Comparison of ENCODE assay signal across 8 cellular contexts in genomic region chr18:11654736-11655604, GRCh38. TPM values are rescaled to one million over a fixed set of nuclear protein-coding genes. Genes with fewer than 3 reads are reported as not detected.
DNase-seq lines count a peak whose midpoint lies in the region; ATAC-seq and TF ChIP-seq lines count a peak whose summit lies in the region.

No MANE protein-coding gene starts in this region.

- H3K27me3 ChIP-seq in Karpas-422 (ENCODE audit: low read length) (no peaks in the 10 kb centered on the region), endodermal cell (ENCODE audit: control insufficient read depth, insufficient read depth, low read length, poor library complexity, severe bottlenecking) (peaks cover 13% of the 10 kb centered on the region), mesendoderm (ENCODE audit: insufficient read depth, low read length, poor library complexity) (no peaks in the 10 kb centered on the region)

- no peak overlapping the region for H2AFZ ChIP-seq in Karpas-422 (ENCODE audit: low read length)

- no peaks in the 10 kb centered on the region for H3K9me3 ChIP-seq in Karpas-422 (ENCODE audit: low read length)
- H3K9me3 ChIP-seq in endodermal cell (ENCODE audit: control insufficient read depth, low read length) = no peaks in the 10 kb centered on the region

- no peaks in the 10 kb centered on the region for H3K79me1 ChIP-seq in mesendoderm (ENCODE audit: low read length)

- intact Hi-C loops in activated CD4-positive, alpha-beta T cell treated with anti-CD3 and anti-CD28 coated beads for 36 hours (cut with DNase I, micrococcal nuclease) = loop anchor here (1.0 to 10.0 kb wide), 8 partner anchors 72 to 582 kb away; no protein-coding TSS in a partner anchor

- peak; percentile 99 for TF ChIP-seq CTCF in endodermal cell (conservative IDR thresholded peaks at IDR 0.05)

- H3K18ac ChIP-seq in mesendoderm (ENCODE audit: low read length) = no peak overlapping the region

- no peak overlapping the region for H3K4ac ChIP-seq in mesendoderm (ENCODE audit: low read depth, low read length)

- H2AK5ac ChIP-seq in mesendoderm (ENCODE audit: low read length) = no peak overlapping the region

- DNase-seq in ELF-1 (ENCODE audit: low read depth, low spot score) (peak; percentile 77), Karpas-422 (peak; percentile 78), endodermal cell (peak; percentile 92), mesendoderm (peak; percentile 67), NCI-H1092 (lab: John Stamatoyannopoulos, UW) (no peak)
- peak; percentile 81 for DNase-seq in activated CD4-positive, alpha-beta T cell treated with anti-CD3 and anti-CD28 coated beads for 36 hours
- peak; percentile 7 to 13 for DNase-seq in stimulated activated CD8-positive, alpha-beta memory T cell treated with anti-CD3 and anti-CD28 coated beads, Interleukin-7, amount 100 ng/mL, for 48 hours (ENCODE audit: extremely low read depth in 1 of 2, low read depth in 1 of 2)

- H3K9me2 ChIP-seq in Karpas-422 (replicated peaks; ENCODE audit: insufficient read depth, low read length) = no peaks in the 10 kb centered on the region

- no peak overlapping the region for H3K27ac Mint-ChIP-seq in activated CD4-positive, alpha-beta T cell treated with anti-CD3 and anti-CD28 coated beads for 36 hours
- no peak overlapping the region for H3K27ac Mint-ChIP-seq in endodermal cell

- H2BK120ac ChIP-seq in mesendoderm (ENCODE audit: low read depth, low read length) = no peak overlapping the region

- no peak overlapping the region for H3K9ac ChIP-seq in Karpas-422 (ENCODE audit: low read length)
- no peak overlapping the region for H3K9ac ChIP-seq in endodermal cell (ENCODE audit: extremely low read depth, low read length, poor library complexity, severe bottlenecking)
- H3K9ac ChIP-seq in mesendoderm (ENCODE audit: low read length) = peak overlapping the region; percentile 9

- no peaks in the 10 kb centered on the region for H4K20me1 ChIP-seq in Karpas-422 (ENCODE audit: insufficient read depth, low read depth, low read length)

- H3K36me3 ChIP-seq in Karpas-422 (ENCODE audit: insufficient read depth, low read length) (no peaks in the 10 kb centered on the region), endodermal cell (ENCODE audit: control insufficient read depth, insufficient read depth, low read length) (no peaks in the 10 kb centered on the region), mesendoderm (ENCODE audit: control insufficient read depth, insufficient read depth, low read length) (no peaks in the 10 kb centered on the region)

- WGBS in endodermal cell (ENCODE audit: insufficient coverage in 1 of 2, insufficient read length in 1 of 2), 2 experiments = 43 to 50% methylated on average over 10 to 31 of the region's 32 CpGs
- WGBS in mesendoderm (ENCODE audit: extremely low coverage, insufficient coverage, low lambda C conversion rate) = no CpG with 5 or more reads among the region's 32 CpGs

- H3K36me3 Mint-ChIP-seq in activated CD4-positive, alpha-beta T cell treated with anti-CD3 and anti-CD28 coated beads for 36 hours (ENCODE audit: low read depth) = no peaks in the 10 kb centered on the region
- no peaks in the 10 kb centered on the region for H3K36me3 Mint-ChIP-seq in endodermal cell (ENCODE audit: low read depth)

- H3K27me3 Mint-ChIP-seq in activated CD4-positive, alpha-beta T cell treated with anti-CD3 and anti-CD28 coated beads for 36 hours = peaks cover 37% of the 10 kb centered on the region
- peaks cover 25% of the 10 kb centered on the region for H3K27me3 Mint-ChIP-seq in endodermal cell (ENCODE audit: insufficient read depth)

- CTCF ChIA-PET in activated CD4-positive, alpha-beta T cell treated with anti-CD3 and anti-CD28 coated beads for 36 hours (lab: Charles Lee) = interaction anchor here (0.6 to 3.8 kb wide), 26 partner anchors 9 to 1628 kb away, joined by 3 to 19 read pairs (median 4); no protein-coding TSS in a partner anchor

- H2BK15ac ChIP-seq in mesendoderm (replicated peaks; ENCODE audit: low read depth) = no peak overlapping the region

- no peak overlapping the region for H2BK5ac ChIP-seq in mesendoderm (ENCODE audit: low read length)

- H3K27ac ChIP-seq in Karpas-422 (ENCODE audit: low read length) (no peak overlapping the region), endodermal cell (ENCODE audit: low read depth, low read length) (no peak overlapping the region), mesendoderm (ENCODE audit: low read depth, low read length) (no peak overlapping the region)

- no peaks in the 10 kb centered on the region for H3K9me3 Mint-ChIP-seq in activated CD4-positive, alpha-beta T cell treated with anti-CD3 and anti-CD28 coated beads for 36 hours (ENCODE audit: low read depth)
- peaks cover under 1% of the 10 kb centered on the region for H3K9me3 Mint-ChIP-seq in endodermal cell

- H3K56ac ChIP-seq in mesendoderm (ENCODE audit: low read length) = peak overlapping the region; percentile 61

- POLR2A ChIA-PET in activated CD4-positive, alpha-beta T cell treated with anti-CD3 and anti-CD28 coated beads for 36 hours (lab: Charles Lee) = interaction anchor here (0.6 kb wide), 1 partner anchor 1116 kb away, joined by 3 read pairs; no protein-coding TSS in a partner anchor

- peaks cover 3% of the 10 kb centered on the region for H3K4me1 Mint-ChIP-seq in activated CD4-positive, alpha-beta T cell treated with anti-CD3 and anti-CD28 coated beads for 36 hours
- H3K4me1 Mint-ChIP-seq in endodermal cell = peaks cover 12% of the 10 kb centered on the region

- H3K79me2 ChIP-seq in Karpas-422 (ENCODE audit: low read length) = no peaks in the 10 kb centered on the region
- no peaks in the 10 kb centered on the region for H3K79me2 ChIP-seq in mesendoderm (ENCODE audit: control insufficient read depth, insufficient read depth, low read length)

- H3K4me3 Mint-ChIP-seq in activated CD4-positive, alpha-beta T cell treated with anti-CD3 and anti-CD28 coated beads for 36 hours = no peak overlapping the region
- peak overlapping the region; percentile 33 for H3K4me3 Mint-ChIP-seq in endodermal cell

- H3K4me2 ChIP-seq in Karpas-422 (ENCODE audit: low read depth, low read length, poor library complexity, severe bottlenecking) (no peak overlapping the region), mesendoderm (ENCODE audit: low read length) (no peak overlapping the region)

- H3K4me3 ChIP-seq in Karpas-422 (ENCODE audit: low read length) (no peak overlapping the region), endodermal cell (ENCODE audit: low read length) (no peak overlapping the region), mesendoderm (ENCODE audit: low read length) (no peak overlapping the region)

- peak; percentile 58 for ATAC-seq in activated CD4-positive, alpha-beta T cell treated with anti-CD3 and anti-CD28 coated beads for 36 hours
- ATAC-seq in HG03354 (IDR thresholded peaks at IDR 0.05; ENCODE audit: poor library complexity, severe bottlenecking, unreplicated experiment) = no peak

- H3K23ac ChIP-seq in mesendoderm (ENCODE audit: low read length) = no peak overlapping the region

- H3K4me1 ChIP-seq in Karpas-422 (ENCODE audit: low read length) (no peaks in the 10 kb centered on the region), endodermal cell (ENCODE audit: control insufficient read depth, insufficient read depth, low read length) (no peaks in the 10 kb centered on the region), mesendoderm (ENCODE audit: control insufficient read depth, low read depth, low read length) (no peaks in the 10 kb centered on the region)

- no peak overlapping the region for H4K5ac ChIP-seq in mesendoderm (ENCODE audit: low read length)

- H4K8ac ChIP-seq in mesendoderm (ENCODE audit: low read depth, low read length) = no peak overlapping the region

RNA-seq across cellular contexts. Expression of gene GNAL, which starts 34.1 kb away (rescaled TPM):
- not detected in 2 replicates for total RNA-seq in Karpas-422 (2014; rRNA removed; shearing (Covaris generic); ENCODE audit: low replicate concordance)
- under 1 TPM; 0.07 to 0.21 TPM for total RNA-seq in activated CD4-positive, alpha-beta T cell treated with anti-CD3 and anti-CD28 coated beads for 36 hours
- total RNA-seq in endodermal cell = 10 to 100 TPM; 37.9 to 58.2 TPM
- polyA plus RNA-seq in endodermal cell (2013, experiment 1 of 2) = 16.0 TPM
- 17.5 TPM for polyA plus RNA-seq in endodermal cell (2013, experiment 2 of 2)
- 26.7 TPM for polyA plus RNA-seq in mesendoderm (2013, experiment 1 of 2)
- polyA plus RNA-seq in mesendoderm (2013, experiment 2 of 2) = 26.8 TPM

RNA-seq across cellular contexts. Expression of gene SLC35G4, which starts 45.6 kb away (rescaled TPM):
- not detected in 2 replicates for total RNA-seq in Karpas-422 (2014; rRNA removed; shearing (Covaris generic); ENCODE audit: low replicate concordance)
- not detected for total RNA-seq in activated CD4-positive, alpha-beta T cell treated with anti-CD3 and anti-CD28 coated beads for 36 hours
- total RNA-seq in endodermal cell = not detected
- polyA plus RNA-seq in endodermal cell (2013, experiment 1 of 2) = not detected
- not detected for polyA plus RNA-seq in endodermal cell (2013, experiment 2 of 2)
- polyA plus RNA-seq in mesendoderm (2013, experiment 1 of 2) = not detected
- not detected for polyA plus RNA-seq in mesendoderm (2013, experiment 2 of 2)

Comparison
In these comparisons a context has a peak if more than half of its experiments do, and no peak if none do; other contexts are left out.
1. RNA of gene GNAL, which starts 34.1 kb away (total RNA-seq): 37.9 to 58.2 TPM in endodermal cell; 0.07 to 0.21 TPM in activated CD4-positive, alpha-beta T cell treated with anti-CD3 and anti-CD28 coated beads for 36 hours and not detected in Karpas-422; every median in the first group is over 10 times any median in the second.